In the genomic region with DNA sequence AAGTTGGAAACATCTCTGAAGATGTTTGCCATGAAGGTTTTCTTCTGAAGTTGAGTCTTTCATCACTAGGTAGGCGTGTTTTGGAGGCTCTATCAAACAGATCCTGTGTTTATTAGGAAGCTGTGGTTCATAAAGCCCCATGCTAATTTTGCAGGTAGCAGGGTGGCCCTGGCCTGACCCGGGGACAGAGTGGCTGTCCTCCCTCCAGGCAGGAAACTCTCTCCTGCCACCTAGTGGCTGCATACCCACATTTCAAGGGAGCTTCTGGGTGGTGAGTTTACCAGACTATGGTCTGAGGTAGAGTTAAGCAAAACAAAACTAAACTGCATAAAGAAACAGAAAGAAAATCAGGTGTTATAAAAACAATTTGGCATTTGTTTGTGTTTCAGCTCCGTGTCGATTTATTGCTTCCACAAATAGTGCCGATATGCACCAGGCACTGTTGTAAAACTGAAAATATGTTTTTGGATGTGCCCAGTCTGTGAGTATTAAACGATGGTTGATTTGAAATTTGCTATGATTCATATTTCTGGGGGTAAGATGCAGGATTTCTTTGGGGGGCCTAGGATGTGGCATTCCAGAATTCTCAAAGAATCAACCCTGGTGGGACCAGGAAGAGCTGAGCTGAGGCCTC, we compare ENCODE assay signal across 8 cellular contexts. TPM values are rescaled to one million over a fixed set of nuclear protein-coding genes. Genes with fewer than 3 reads are reported as not detected.
DNase-seq lines count a peak whose midpoint lies in the region; ATAC-seq lines count a peak whose summit lies in the region.

No MANE protein-coding gene starts in this region.

- peak overlapping the region; percentile 23 for H3K27ac Mint-ChIP-seq in activated naive CD8-positive, alpha-beta T cell treated with anti-CD3 and anti-CD28 coated beads, Interleukin-2, amount 10 ng/mL, durations not matched to agents 7 days and 5 days

- H3K36me3 Mint-ChIP-seq in activated naive CD8-positive, alpha-beta T cell treated with anti-CD3 and anti-CD28 coated beads, Interleukin-2, amount 10 ng/mL, durations not matched to agents 7 days and 5 days = no peaks in the 10 kb centered on the region

- H3K27me3 Mint-ChIP-seq in activated naive CD8-positive, alpha-beta T cell treated with anti-CD3 and anti-CD28 coated beads, Interleukin-2, amount 10 ng/mL, durations not matched to agents 7 days and 5 days = peaks cover 4% of the 10 kb centered on the region

- peaks cover 21% of the 10 kb centered on the region for H3K4me1 Mint-ChIP-seq in activated naive CD8-positive, alpha-beta T cell treated with anti-CD3 and anti-CD28 coated beads, Interleukin-2, amount 10 ng/mL, durations not matched to agents 7 days and 5 days

- POLR2A ChIA-PET in activated naive CD8-positive, alpha-beta T cell treated with anti-CD3 and anti-CD28 coated beads, Interleukin-2, amount 10 ng/mL, durations not matched to agents 7 days and 5 days (lab: Charles Lee) = interaction anchor here (0.9 to 1.9 kb wide), 2 partner anchors 121 to 135 kb away, joined by 6 read pairs; no protein-coding TSS in a partner anchor

- no peaks in the 10 kb centered on the region for H3K9me3 Mint-ChIP-seq in activated naive CD8-positive, alpha-beta T cell treated with anti-CD3 and anti-CD28 coated beads, Interleukin-2, amount 10 ng/mL, durations not matched to agents 7 days and 5 days

- peak; percentile 64 for ATAC-seq in GM18517 (IDR thresholded peaks at IDR 0.05; ENCODE audit: unreplicated experiment)
- peak; percentile 66 for ATAC-seq in HG03521 (IDR thresholded peaks at IDR 0.05; ENCODE audit: unreplicated experiment)
- peak; percentile 78 for ATAC-seq in activated naive CD8-positive, alpha-beta T cell treated with anti-CD3 and anti-CD28 coated beads, Interleukin-2, amount 10 ng/mL, durations not matched to agents 7 days and 5 days (ENCODE audit: low read depth)

- peak overlapping the region; percentile 2 for H3K4me3 Mint-ChIP-seq in activated naive CD8-positive, alpha-beta T cell treated with anti-CD3 and anti-CD28 coated beads, Interleukin-2, amount 10 ng/mL, durations not matched to agents 7 days and 5 days

- DNase-seq in 8988T = peak; percentile 64
- DNase-seq in SW480 (ENCODE audit: low spot score) = peak; percentile 26
- DNase-seq in activated naive CD8-positive, alpha-beta T cell treated with anti-CD3 and anti-CD28 coated beads, Interleukin-2, amount 10 ng/mL, durations not matched to agents 7 days and 5 days = peak; percentile 62
- DNase-seq in iPS-NIHi7 (ENCODE audit: extremely low spot score) = peak; percentile 96
- peak; percentile 54 to 65 for DNase-seq in stimulated activated CD4-positive, alpha-beta T cell treated with anti-CD3 and anti-CD28 coated beads, Interleukin-4, amount 100 ng/mL, for 4 hours
- no peak for DNase-seq in NCI-H2107 (lab: John Stamatoyannopoulos, UW)

RNA-seq across cellular contexts. Expression of a gene that starts 26.0 kb away (rescaled TPM):
- not detected for total RNA-seq in activated naive CD8-positive, alpha-beta T cell treated with anti-CD3 and anti-CD28 coated beads, Interleukin-2, amount 10 ng/mL, durations not matched to agents 7 days and 5 days

RNA-seq across cellular contexts. Expression of a gene that starts 48.4 kb away (rescaled TPM):
- under 1 TPM in 1 of 2 experiments, not detected in 1; 0.19 TPM for total RNA-seq in activated naive CD8-positive, alpha-beta T cell treated with anti-CD3 and anti-CD28 coated beads, Interleukin-2, amount 10 ng/mL, durations not matched to agents 7 days and 5 days
